ENCODE assay signal across 8 cellular contexts in genomic region chr1:118987431-118988185, GRCh38. TPM values are rescaled to one million over a fixed set of nuclear protein-coding genes. Genes with fewer than 3 reads are reported as not detected.
A peak's percentile ranks its signal among the peaks of the same experiment; 100 is the strongest.
DNase-seq lines count a peak whose midpoint lies in the region; ATAC-seq and TF ChIP-seq lines count a peak whose summit lies in the region.

No MANE protein-coding gene starts in this region.

- no peaks in the 10 kb centered on the region for H3K9me3 ChIP-seq in HUES64 (ENCODE audit: insufficient read depth, low read depth, low read length)
- H3K9me3 ChIP-seq in esophagus (ENCODE audit: control insufficient read depth in 2 of 2, insufficient read depth in 1 of 2, low read depth in 1 of 2, low read length in 1 of 2), result peaks cover 10% of the 10 kb centered on the region in 2 donors

- H3K4me1 Mint-ChIP-seq in osteocyte (ENCODE audit: unreplicated experiment), result peaks cover 38% of the 10 kb centered on the region

- WGBS in HUES64, result under 1% methylated on average over 67 of the region's 67 CpGs
- 2 to 3% methylated on average over 67 of the region's 67 CpGs for WGBS in esophagus, 2 donors

- no peak overlapping the region for H3K27ac ChIP-seq in HUES64 (ENCODE audit: low read depth, low read length)
- no peak overlapping the region for H3K27ac ChIP-seq in esophagus (ENCODE audit: low read depth in 2 of 2, low read length in 1 of 2)

- H3K36me3 ChIP-seq in HUES64 (ENCODE audit: insufficient read depth, low read length), result no peaks in the 10 kb centered on the region
- H3K36me3 ChIP-seq in esophagus (ENCODE audit: control insufficient read depth in 2 of 2, insufficient read depth in 2 of 2, low read length in 1 of 2), result no peaks in the 10 kb centered on the region

- no peaks in the 10 kb centered on the region for H3K9me3 Mint-ChIP-seq in osteocyte (ENCODE audit: unreplicated experiment)

- ATAC-seq in HG02970 (IDR thresholded peaks at IDR 0.05; ENCODE audit: low FRiP score, unreplicated experiment), result no peak

- peaks cover 10% of the 10 kb centered on the region for H3K36me3 Mint-ChIP-seq in osteocyte (ENCODE audit: unreplicated experiment)

- peaks cover 92% of the 10 kb centered on the region for H3K27me3 Mint-ChIP-seq in osteocyte (ENCODE audit: unreplicated experiment)

- DNase-seq in ELF-1 (ENCODE audit: low read depth, low spot score) (peak; percentile 65), osteocyte (ENCODE audit: extremely low spot score, unreplicated experiment) (no peak), NCI-H1417 treated with DMSO at 0.1 percent for 48 hours (lab: John Stamatoyannopoulos, UW) (no peak), GM10266 (ENCODE audit: extremely low spot score) (no peak)
- DNase-seq in stimulated activated CD4-positive, alpha-beta T cell treated with anti-CD3 and anti-CD28 coated beads, Interleukin-2, amount 100 ng/mL, for 24 hours, result no peak

- peaks cover 100% of the 10 kb centered on the region for H3K27me3 ChIP-seq in HUES64 (ENCODE audit: insufficient read depth, low read length)
- H3K27me3 ChIP-seq in esophagus (ENCODE audit: control insufficient read depth in 1 of 2, insufficient read depth in 2 of 2, low read length in 2 of 2), result peaks cover 18 to 68% of the 10 kb centered on the region in 2 donors

- H3K4me3 ChIP-seq in HUES64 (ENCODE audit: low read length), result peak overlapping the region; percentile 60
- peak overlapping the region; percentile 36 to 54 for H3K4me3 ChIP-seq in esophagus (ENCODE audit: low read depth in 1 of 2, low read length in 2 of 2)

- no peak for TF ChIP-seq CTCF in osteocyte (IDR thresholded peaks at IDR 0.05)
- TF ChIP-seq CTCF in GM10266 (IDR thresholded peaks at IDR 0.05; ENCODE audit: control insufficient read depth, insufficient read depth, low read depth, missing control alignments), result no peak

- peak overlapping the region; percentile 85 for H3K27ac Mint-ChIP-seq in osteocyte (ENCODE audit: unreplicated experiment)

- peak overlapping the region; percentile 86 for H3K4me3 Mint-ChIP-seq in osteocyte (ENCODE audit: unreplicated experiment)

- peaks cover 41% of the 10 kb centered on the region for H3K4me1 ChIP-seq in HUES64 (ENCODE audit: insufficient read depth, low read length)
- peaks cover 9 to 22% of the 10 kb centered on the region in 2 donors for H3K4me1 ChIP-seq in esophagus (ENCODE audit: control insufficient read depth in 2 of 2, insufficient read depth in 2 of 2, low read length in 1 of 2)

- peak overlapping the region; percentile 41; the same call in 1 of the 2 replicates for H3K9ac ChIP-seq in HUES64 (ENCODE audit: low read depth, low read length)

RNA-seq across cellular contexts. Expression of gene TBX15, which starts 0.5 kb away (rescaled TPM):
- polyA plus RNA-seq in HUES64 (2013, experiment 1 of 2), result 3.1 TPM
- 4.5 TPM for polyA plus RNA-seq in HUES64 (2013, experiment 2 of 2)
- polyA plus RNA-seq in esophagus, result under 1 TPM in 1 of 2 donors, not detected in 1; 0.02 TPM
- 3.1 and 4.3 TPM in 2 replicates for total RNA-seq in osteocyte
